Comparison of ENCODE assay signal across 9 cellular contexts in genomic region chr19:13881692-13882418, GRCh38. TPM values are rescaled to one million over a fixed set of nuclear protein-coding genes. Genes with fewer than 3 reads are reported as not detected.
DNase-seq lines count a peak whose midpoint lies in the region; ATAC-seq and TF ChIP-seq lines count a peak whose summit lies in the region.
"Had no signal": no experiment of that assay in that cellular context is flagged by ENCODE, and none has a peak within 500 bp of the region (broad histone marks: within the 10 kb centered on the region; RNA-seq: fewer than 3 reads in every experiment).

No MANE protein-coding gene starts in this region.

- intact Hi-C loops in activated CD4-positive, alpha-beta memory T cell treated with anti-CD3 and anti-CD28 coated beads for 36 hours (cut with micrococcal nuclease) = loop anchor here (5.0 to 10.0 kb wide), 4 partner anchors 103 to 465 kb away; partner anchors contain the start of gene IL27RA
- intact Hi-C loops in heart right ventricle (cut with DNase I) = loop anchor here (2.0 to 10.0 kb wide), 15 partner anchors 70 to 465 kb away; partner anchors contain the start of genes DCAF15 (in 3 of the 10), ASF1B (in 2 of the 10), IL27RA (in 2 of the 10) and MISP3 (in 2 of the 10)

- POLR2A ChIA-PET in activated CD4-positive, alpha-beta memory T cell treated with anti-CD3 and anti-CD28 coated beads for 36 hours (lab: Charles Lee) = interaction anchor here (0.5 to 1.4 kb wide), 5 partner anchors 29 to 637 kb away, joined by 3 to 7 read pairs (median 3); no protein-coding TSS in a partner anchor

- WGBS in heart right ventricle, 2 donors = 54 to 67% methylated on average over 17 of the region's 17 CpGs

- H3K4me1 Mint-ChIP-seq in activated CD4-positive, alpha-beta memory T cell treated with anti-CD3 and anti-CD28 coated beads for 36 hours (ENCODE audit: low read depth) = peaks cover 26% of the 10 kb centered on the region
- H3K4me1 Mint-ChIP-seq in stimulated activated naive B cell treated with anti-CD40 and anti-IgM and Interleukin-4, amounts not matched to agents 10 μg/mL and 1 μg/mL and 100 μg/mL, for 72 hours = peaks cover 30 to 34% of the 10 kb centered on the region in 2 donors

- H3K9me3 Mint-ChIP-seq in activated CD4-positive, alpha-beta memory T cell treated with anti-CD3 and anti-CD28 coated beads for 36 hours = no peaks in the 10 kb centered on the region
- no peaks in the 10 kb centered on the region for H3K9me3 Mint-ChIP-seq in stimulated activated naive B cell treated with anti-CD40 and anti-IgM and Interleukin-4, amounts not matched to agents 10 μg/mL and 1 μg/mL and 100 μg/mL, for 72 hours

- no peaks in the 10 kb centered on the region for H3K36me3 Mint-ChIP-seq in activated CD4-positive, alpha-beta memory T cell treated with anti-CD3 and anti-CD28 coated beads for 36 hours
- H3K36me3 Mint-ChIP-seq in stimulated activated naive B cell treated with anti-CD40 and anti-IgM and Interleukin-4, amounts not matched to agents 10 μg/mL and 1 μg/mL and 100 μg/mL, for 72 hours = no peaks in the 10 kb centered on the region

- H3K27ac Mint-ChIP-seq in activated CD4-positive, alpha-beta memory T cell treated with anti-CD3 and anti-CD28 coated beads for 36 hours = peak overlapping the region; percentile 86
- H3K27ac Mint-ChIP-seq in stimulated activated naive B cell treated with anti-CD40 and anti-IgM and Interleukin-4, amounts not matched to agents 10 μg/mL and 1 μg/mL and 100 μg/mL, for 72 hours = peak overlapping the region; percentile 88

- ATAC-seq in heart right ventricle = no peak
- peak; percentile 28 to 33 for ATAC-seq in stimulated activated naive B cell treated with anti-CD40 and anti-IgM and Interleukin-4, amounts not matched to agents 10 μg/mL and 1 μg/mL and 100 μg/mL, for 72 hours (replicated peaks)
- no peak for ATAC-seq in GM18502 (IDR thresholded peaks at IDR 0.05; ENCODE audit: poor library complexity, unreplicated experiment)

- no peaks in the 10 kb centered on the region for H3K36me3 ChIP-seq in heart right ventricle

- no peaks in the 10 kb centered on the region for H3K27me3 ChIP-seq in heart right ventricle

- H3K4me3 Mint-ChIP-seq in activated CD4-positive, alpha-beta memory T cell treated with anti-CD3 and anti-CD28 coated beads for 36 hours = peak overlapping the region; percentile 45
- H3K4me3 Mint-ChIP-seq in stimulated activated naive B cell treated with anti-CD40 and anti-IgM and Interleukin-4, amounts not matched to agents 10 μg/mL and 1 μg/mL and 100 μg/mL, for 72 hours = peak overlapping the region; percentile 31 to 67

- H3K27ac ChIP-seq in heart right ventricle = peak overlapping the region in 7 of 10 donors; percentile 31 to 87 (median 73)

- DNase-seq in activated T-cell treated with anti-CD3 and anti-CD28 coated beads, Interleukin-2, amount 50 U/mL, for 1 hour = peak; percentile 41
- no peak for DNase-seq in activated T-cell treated with anti-CD3 and anti-CD28 coated beads for 4 hours
- DNase-seq in activated CD4-positive, alpha-beta memory T cell treated with anti-CD3 and anti-CD28 coated beads for 36 hours = peak; percentile 75
- peak in 1 of 2 donors; percentile 44 for DNase-seq in heart right ventricle
- no peak for DNase-seq in stimulated activated naive B cell treated with anti-CD40 and anti-IgM and Interleukin-4, amounts not matched to agents 10 μg/mL and 1 μg/mL and 100 μg/mL, for 72 hours
- DNase-seq in dermis blood vessel endothelial cell = no peak
- no peak for DNase-seq in NCI-H1105 treated with DMSO at 0.1 percent for 48 hours (lab: John Stamatoyannopoulos, UW)

- H3K4me3 ChIP-seq in heart right ventricle = no peak overlapping the region

- CTCF ChIA-PET in activated CD4-positive, alpha-beta memory T cell treated with anti-CD3 and anti-CD28 coated beads for 36 hours (lab: Charles Lee) = interaction anchor here (0.6 to 5.0 kb wide), 23 partner anchors 20 to 550 kb away, joined by 3 to 65 read pairs (median 4); partner anchors contain the start of genes ASF1B, BRME1, DCAF15 and IL27RA

- H3K27me3 Mint-ChIP-seq in activated CD4-positive, alpha-beta memory T cell treated with anti-CD3 and anti-CD28 coated beads for 36 hours = no peaks in the 10 kb centered on the region
- no peaks in the 10 kb centered on the region for H3K27me3 Mint-ChIP-seq in stimulated activated naive B cell treated with anti-CD40 and anti-IgM and Interleukin-4, amounts not matched to agents 10 μg/mL and 1 μg/mL and 100 μg/mL, for 72 hours

- peaks cover 0 to 36% (median 28%) of the 10 kb centered on the region in 9 donors for H3K4me1 ChIP-seq in heart right ventricle

- H3K9me3 ChIP-seq in heart right ventricle = no peaks in the 10 kb centered on the region

- TF ChIP-seq CTCF in heart right ventricle (IDR thresholded peaks at IDR 0.05) = no peak

RNA-seq across cellular contexts. Expression of gene NANOS3, which starts 4.9 kb away (rescaled TPM):
- 1 to 10 TPM; 1.1 to 2.7 TPM for total RNA-seq in activated CD4-positive, alpha-beta memory T cell treated with anti-CD3 and anti-CD28 coated beads for 36 hours
- total RNA-seq in heart right ventricle (1 to 10 TPM in 3 of 10 donors, under 1 TPM in 3, not detected in 4; 0.37 to 1.5 (median 0.98) TPM), dermis blood vessel endothelial cell (not detected in 2 replicates)
- polyA plus RNA-seq in heart right ventricle = 1 to 10 TPM in 1 of 2 donors, under 1 TPM in 1; 0.41 to 2.9 TPM
- total RNA-seq: renal cortical epithelial cell had no signal

RNA-seq across cellular contexts. Expression of gene BRME1, which starts 24.1 kb away (rescaled TPM):
- 1 to 10 TPM; 7.7 to 9.0 TPM for total RNA-seq in activated CD4-positive, alpha-beta memory T cell treated with anti-CD3 and anti-CD28 coated beads for 36 hours
- total RNA-seq in heart right ventricle (under 1 TPM in 8 of 10 donors, not detected in 2; 0.19 to 0.88 (median 0.63) TPM), dermis blood vessel endothelial cell (0.37 and 0.51 TPM in 2 replicates)
- polyA plus RNA-seq in heart right ventricle = 1 to 10 TPM in 1 of 2 donors, under 1 TPM in 1; 0.38 to 2.0 TPM

RNA-seq across cellular contexts. Expression of gene CC2D1A, which starts 24.1 kb away (rescaled TPM):
- total RNA-seq in activated CD4-positive, alpha-beta memory T cell treated with anti-CD3 and anti-CD28 coated beads for 36 hours = 10 to 100 TPM; 25.8 to 31.0 TPM
- total RNA-seq in heart right ventricle (10 to 100 TPM; 13.2 to 30.2 (median 19.0) TPM), dermis blood vessel endothelial cell (6.8 and 10.5 TPM in 2 replicates)
- polyA plus RNA-seq in heart right ventricle = 10 to 100 TPM; 16.5 to 49.8 TPM

RNA-seq across cellular contexts. Expression of gene PODNL1, which starts 56.4 kb away (rescaled TPM):
- total RNA-seq in activated CD4-positive, alpha-beta memory T cell treated with anti-CD3 and anti-CD28 coated beads for 36 hours = under 1 TPM; 0.34 to 0.50 TPM
- 1 to 10 TPM in 7 of 10 donors, under 1 TPM in 3; 0.76 to 6.2 (median 1.8) TPM for total RNA-seq in heart right ventricle
- 1 to 10 TPM in 1 of 2 donors, under 1 TPM in 1; 0.90 to 2.3 TPM for polyA plus RNA-seq in heart right ventricle
- total RNA-seq in dermis blood vessel endothelial cell = 0.09 and 0.34 TPM in 2 replicates

Comparison
In these comparisons a context has a peak if more than half of its experiments do, and no peak if none do; other contexts are left out.
1. DNase-seq: peak in activated T-cell treated with anti-CD3 and anti-CD28 coated beads, Interleukin-2, amount 50 U/mL, for 1 hour (single experiment) and activated CD4-positive, alpha-beta memory T cell treated with anti-CD3 and anti-CD28 coated beads for 36 hours (single experiment); none in activated T-cell treated with anti-CD3 and anti-CD28 coated beads for 4 hours (single experiment), stimulated activated naive B cell treated with anti-CD40 and anti-IgM and Interleukin-4, amounts not matched to agents 10 μg/mL and 1 μg/mL and 100 μg/mL, for 72 hours (single experiment), dermis blood vessel endothelial cell (single experiment) and NCI-H1105 treated with DMSO at 0.1 percent for 48 hours (single experiment).
2. ATAC-seq: peak in stimulated activated naive B cell treated with anti-CD40 and anti-IgM and Interleukin-4, amounts not matched to agents 10 μg/mL and 1 μg/mL and 100 μg/mL, for 72 hours (2 of 2); none in heart right ventricle (0 of 8) and GM18502 (single experiment).